Comparison of ENCODE assay signal across 15 cellular contexts in genomic region chr2:196046123-196046917, GRCh38. TPM values are rescaled to one million over a fixed set of nuclear protein-coding genes. Genes with fewer than 3 reads are reported as not detected.
A peak's percentile ranks its signal among the peaks of the same experiment; 100 is the strongest.
DNase-seq lines count a peak whose midpoint lies in the region; ATAC-seq, FAIRE-seq and TF ChIP-seq lines count a peak whose summit lies in the region.
"Had no signal": no experiment of that assay in that cellular context is flagged by ENCODE, and none has a peak within 500 bp of the region (broad histone marks: within the 10 kb centered on the region; RNA-seq: fewer than 3 reads in every experiment).

No MANE protein-coding gene starts in this region.

- CTCF ChIA-PET in endothelial cell of umbilical vein (lab: Charles Lee): interaction anchor here (0.9 to 2.3 kb wide), 2 partner anchors 7 to 21 kb away, joined by 3 to 8 read pairs; no protein-coding TSS in a partner anchor
- CTCF ChIA-PET in naive thymus-derived CD4-positive, alpha-beta T cell (lab: Charles Lee): no interaction called here

- H3K27ac ChIP-seq in endothelial cell of umbilical vein (ENCODE audit: insufficient read depth, low read depth, low read length): no peak overlapping the region
- no peak overlapping the region for H3K27ac ChIP-seq in naive thymus-derived CD4-positive, alpha-beta T cell (ENCODE audit: low read depth, low read length)
- H3K27ac ChIP-seq: esophagus squamous epithelium, neutrophil had no signal

- H3K79me2 ChIP-seq in endothelial cell of umbilical vein (ENCODE audit: control insufficient read depth, insufficient read depth, low read length): no peaks in the 10 kb centered on the region

- TF ChIP-seq CTCF in GM12865 (IDR thresholded peaks at IDR 0.05; ENCODE audit: insufficient read depth, low read depth, low read length, missing control alignments) (no peak), endothelial cell of umbilical vein (IDR thresholded peaks at IDR 0.05; ENCODE audit: extremely low read depth in 1 of 2, insufficient read depth in 1 of 2, low read depth in 1 of 2, low read length in 2 of 2) (no peak), type B pancreatic cell (conservative IDR thresholded peaks at IDR 0.05) (no peak)

- H3K4me3 ChIP-seq in GM12865 (ENCODE audit: low read depth, low read length) (no peak overlapping the region), endothelial cell of umbilical vein (replicated peaks in 1 of 3; ENCODE audit: insufficient read depth in 1 of 3, low read depth in 1 of 3, low read length in 3 of 3) (no peak overlapping the region)
- no peak overlapping the region for H3K4me3 ChIP-seq in naive thymus-derived CD4-positive, alpha-beta T cell (ENCODE audit: low read length)
- H3K4me3 ChIP-seq: esophagus squamous epithelium had no signal

- H3K27me3 ChIP-seq in endothelial cell of umbilical vein (ENCODE audit: control insufficient read depth in 2 of 2, insufficient read depth in 2 of 2, low read length in 2 of 2): no peaks in the 10 kb centered on the region
- H3K27me3 ChIP-seq in naive thymus-derived CD4-positive, alpha-beta T cell (ENCODE audit: control insufficient read depth in 2 of 2, insufficient read depth in 2 of 2, low read length in 2 of 2): no peaks in the 10 kb centered on the region
- H3K27me3 ChIP-seq: esophagus squamous epithelium, neutrophil had no signal

- no peaks in the 10 kb centered on the region for H3K36me3 Mint-ChIP-seq in naive thymus-derived CD4-positive, alpha-beta T cell
- H3K36me3 Mint-ChIP-seq in type B pancreatic cell: peaks cover 3% of the 10 kb centered on the region
- H3K36me3 Mint-ChIP-seq: CD4-positive, alpha-beta memory T cell had no signal

- dilution Hi-C loops in endothelial cell of umbilical vein (cut with MboI; ENCODE audit: extremely low pct_ligation_motif_present, low sequenced_read_pairs): no loop called here

- H2AFZ ChIP-seq in endothelial cell of umbilical vein (ENCODE audit: low read depth, low read length): no peak overlapping the region

- H3K9me1 ChIP-seq in endothelial cell of umbilical vein (replicated peaks; ENCODE audit: control insufficient read depth, extremely low read depth, insufficient read depth, low read length): no peaks in the 10 kb centered on the region

- no TSS peak for BruUV-seq in endothelial cell of umbilical vein (replicated peaks; lab: Mats Ljungman, UMichigan)

- TF ChIP-seq POLR2A in endothelial cell of umbilical vein (IDR thresholded peaks at IDR 0.05; ENCODE audit: low read depth, low read length): no peak

- no peak overlapping the region for H3K4me2 ChIP-seq in endothelial cell of umbilical vein (ENCODE audit: insufficient read depth, low read length)

- no peak overlapping the region for H3K9ac ChIP-seq in endothelial cell of umbilical vein (replicated peaks; ENCODE audit: extremely low read depth, insufficient read depth, low read length)

- no peaks in the 10 kb centered on the region for H3K36me3 ChIP-seq in endothelial cell of umbilical vein (ENCODE audit: control insufficient read depth in 2 of 2, extremely low read depth in 1 of 2, insufficient read depth in 2 of 2, low read length in 2 of 2)
- H3K36me3 ChIP-seq in naive thymus-derived CD4-positive, alpha-beta T cell (ENCODE audit: control insufficient read depth in 2 of 3, insufficient read depth in 3 of 3, low read length in 3 of 3): no peaks in the 10 kb centered on the region
- H3K36me3 ChIP-seq: esophagus squamous epithelium, neutrophil had no signal

- POLR2A ChIA-PET in endothelial cell of umbilical vein (lab: Charles Lee): no interaction called here
- POLR2A ChIA-PET in naive thymus-derived CD4-positive, alpha-beta T cell (lab: Charles Lee): no interaction called here

- no peaks in the 10 kb centered on the region for H3K9me3 ChIP-seq in endothelial cell of umbilical vein (replicated peaks; ENCODE audit: control insufficient read depth, insufficient read depth, low read length)
- no peaks in the 10 kb centered on the region for H3K9me3 ChIP-seq in naive thymus-derived CD4-positive, alpha-beta T cell (ENCODE audit: control insufficient read depth in 2 of 3, low read length in 3 of 3)
- H3K9me3 ChIP-seq: esophagus squamous epithelium, neutrophil had no signal

- no peak overlapping the region for H3K4me3 Mint-ChIP-seq in naive thymus-derived CD4-positive, alpha-beta T cell
- no peak overlapping the region for H3K4me3 Mint-ChIP-seq in type B pancreatic cell
- H3K4me3 Mint-ChIP-seq: brain had no signal

- FAIRE-seq in endothelial cell of umbilical vein (lab: Jason Lieb, UNC): peak; percentile 38

- H3K4me1 Mint-ChIP-seq in naive thymus-derived CD4-positive, alpha-beta T cell: peaks cover 0 to 13% (median 9%) of the 10 kb centered on the region in 7 donors
- no peaks in the 10 kb centered on the region for H3K4me1 Mint-ChIP-seq in type B pancreatic cell (ENCODE audit: unreplicated experiment)
- H3K4me1 Mint-ChIP-seq: brain; CD4-positive, alpha-beta memory T cell had no signal

- H4K20me1 ChIP-seq in endothelial cell of umbilical vein (replicated peaks; ENCODE audit: control insufficient read depth, extremely low read depth, insufficient read depth, low read length): no peaks in the 10 kb centered on the region

- DNase-seq in GM12865 (ENCODE audit: low read depth): peak; percentile 38
- DNase-seq in endothelial cell of umbilical vein (ENCODE audit: low read depth, low spot score): no peak
- DNase-seq in nucleus accumbens (lab: John Stamatoyannopoulos, UW): no peak
- no peak for DNase-seq in naive thymus-derived CD4-positive, alpha-beta T cell
- DNase-seq in type B pancreatic cell (ENCODE audit: extremely low spot score, unreplicated experiment): no peak
- DNase-seq: CD4-positive, alpha-beta memory T cell; esophagus squamous epithelium; NCI-H774; stimulated activated CD4-positive, alpha-beta T cell treated with anti-CD3 and anti-CD28 coated beads, Interleukin-2, amount 100 ng/mL, for 24 hours; substantia nigra had no signal

- H3K9me3 Mint-ChIP-seq in naive thymus-derived CD4-positive, alpha-beta T cell: peaks cover 0 to 6% (median 2%) of the 10 kb centered on the region in 11 donors
- no peaks in the 10 kb centered on the region for H3K9me3 Mint-ChIP-seq in type B pancreatic cell

- H3K27ac Mint-ChIP-seq in naive thymus-derived CD4-positive, alpha-beta T cell: peak overlapping the region in 1 of 9 donors; percentile 75
- no peak overlapping the region for H3K27ac Mint-ChIP-seq in type B pancreatic cell
- H3K27ac Mint-ChIP-seq: brain; CD4-positive, alpha-beta memory T cell had no signal

- intact Hi-C loops in endothelial cell of umbilical vein (cut with micrococcal nuclease): no loop called here
- intact Hi-C loops in naive thymus-derived CD4-positive, alpha-beta T cell (cut with micrococcal nuclease): no loop called here

- H3K27me3 Mint-ChIP-seq in naive thymus-derived CD4-positive, alpha-beta T cell: peaks cover 2 to 25% (median 3%) of the 10 kb centered on the region in 5 donors
- H3K27me3 Mint-ChIP-seq in type B pancreatic cell: no peaks in the 10 kb centered on the region

- no peaks in the 10 kb centered on the region for H3K4me1 ChIP-seq in endothelial cell of umbilical vein (ENCODE audit: control insufficient read depth, extremely low read depth, insufficient read depth, low read length)
- no peaks in the 10 kb centered on the region for H3K4me1 ChIP-seq in naive thymus-derived CD4-positive, alpha-beta T cell (ENCODE audit: control insufficient read depth in 2 of 2, insufficient read depth in 2 of 2, low read length in 2 of 2)
- H3K4me1 ChIP-seq: esophagus squamous epithelium had no signal

- peak; percentile 68 for ATAC-seq in GM21619 (IDR thresholded peaks at IDR 0.05; ENCODE audit: unreplicated experiment)
- ATAC-seq in HG03565 (IDR thresholded peaks at IDR 0.05; ENCODE audit: unreplicated experiment): peak; percentile 70
- no peak for ATAC-seq in GM21723 (IDR thresholded peaks at IDR 0.05; ENCODE audit: unreplicated experiment)
- ATAC-seq in naive thymus-derived CD4-positive, alpha-beta T cell: no peak

TF ChIP-seq in endothelial cell of umbilical vein, 7 proteins besides CTCF, POLR2A, EP300 and RAD21:
- TF ChIP-seq FOS (IDR thresholded peaks at IDR 0.05; ENCODE audit: borderline replicate concordance, insufficient read depth, low read length) (no peak), GATA2 (IDR thresholded peaks at IDR 0.05; ENCODE audit: insufficient read depth, insufficient read length, low read depth, low read length) (no peak), POLR2AphosphoS5 (IDR thresholded peaks at IDR 0.05; ENCODE audit: insufficient read depth, low read depth, low read length) (no peak), JUN (IDR thresholded peaks at IDR 0.05; ENCODE audit: borderline replicate concordance, insufficient read depth, insufficient read length, low read depth) (no peak), EZH2 (IDR thresholded peaks at IDR 0.05; ENCODE audit: borderline replicate concordance, low read depth, low read length, severe bottlenecking) (no peak), MYC (IDR thresholded peaks at IDR 0.05; ENCODE audit: low read depth, low read length) (no peak)
- TF ChIP-seq, protein P1, sequence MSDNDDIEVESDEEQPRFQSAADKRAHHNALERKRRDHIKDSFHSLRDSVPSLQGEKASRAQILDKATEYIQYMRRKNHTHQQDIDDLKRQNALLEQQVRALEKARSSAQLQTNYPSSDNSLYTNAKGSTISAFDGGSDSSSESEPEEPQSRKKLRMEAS (IDR thresholded peaks at IDR 0.05; ENCODE audit: insufficient read depth, insufficient read length): no peak
TF ChIP-seq in endothelial cell of umbilical vein: peak in this region for 0.

RNA-seq across cellular contexts. Expression of gene DNAH7, which starts 22.3 kb away (rescaled TPM):
- 0.05 and 0.24 TPM in 2 replicates for total RNA-seq in endothelial cell of umbilical vein
- polyA plus RNA-seq in endothelial cell of umbilical vein: 0.15 TPM in 1 of 2 replicates, not detected in the other
- 0.13 TPM in 1 of 2 replicates, not detected in the other for polyA plus RNA-seq in endothelial cell of umbilical vein (2011; cell fraction: cytosol; rRNA removed)
- 0.10 and 0.13 TPM in 2 replicates for polyA plus RNA-seq in endothelial cell of umbilical vein (2011; cell fraction: nucleus; rRNA removed)
- polyA plus RNA-seq in endothelial cell of umbilical vein (2012): not detected in 2 replicates
- 0.05 TPM in 1 of 2 replicates, not detected in the other for polyA minus RNA-seq in endothelial cell of umbilical vein
- polyA minus RNA-seq in endothelial cell of umbilical vein (2011; cell fraction: cytosol; rRNA and poly(A)+ RNA removed): not detected
- polyA minus RNA-seq in endothelial cell of umbilical vein (2011; cell fraction: nucleus; rRNA and poly(A)+ RNA removed): 0.48 and 0.77 TPM in 2 replicates
- not detected for total RNA-seq in naive thymus-derived CD4-positive, alpha-beta T cell
- polyA plus RNA-seq in naive thymus-derived CD4-positive, alpha-beta T cell: not detected
- total RNA-seq in type B pancreatic cell (ENCODE audit: low replicate concordance): 1.4 and 7.5 TPM in 2 replicates
- total RNA-seq: CD4-positive, alpha-beta memory T cell had no signal
- polyA plus RNA-seq: CD4-positive, alpha-beta memory T cell had no signal

Comparison
In these comparisons a context has a peak if more than half of its experiments do, and no peak if none do; other contexts are left out.
1. ATAC-seq: peak in GM21619 (single experiment) and HG03565 (single experiment); none in GM21723 (single experiment) and naive thymus-derived CD4-positive, alpha-beta T cell (single experiment).